ENCODE assay signal across 24 cellular contexts in the genomic region with DNA sequence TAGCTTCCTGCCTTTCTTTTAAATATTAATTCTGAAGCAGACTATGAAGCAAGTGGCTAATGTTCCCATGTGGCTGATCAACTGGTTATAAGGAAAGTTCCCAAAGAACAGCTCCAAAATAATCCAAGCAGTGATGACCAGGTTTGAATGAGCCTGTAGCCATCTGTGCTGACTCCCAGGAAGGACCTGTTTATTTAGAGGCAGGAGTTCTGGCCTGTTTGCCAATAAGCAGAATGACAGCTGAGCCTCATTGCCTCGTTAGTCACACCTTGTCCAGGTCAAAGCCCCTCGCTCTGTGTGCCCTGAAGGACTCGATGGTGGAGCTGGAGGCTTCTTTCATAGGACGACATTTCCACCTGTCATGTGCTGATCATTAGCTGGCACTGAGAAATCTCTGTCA.
"Had no signal": no experiment of that assay in that cellular context is flagged by ENCODE, and none has a peak within 500 bp of the region (broad histone marks: within the 10 kb centered on the region; RNA-seq: fewer than 3 reads in every experiment).

No MANE protein-coding gene starts in this region.

- DNase-seq: activated CD4-positive, alpha-beta memory T cell treated with anti-CD3 and anti-CD28 coated beads for 36 hours; activated CD4-positive, alpha-beta T cell treated with anti-CD3 and anti-CD28 coated beads for 36 hours; activated CD4-positive, alpha-beta T cell treated with anti-CD3 and anti-CD28 coated beads, Interleukin-2, amount 10 ng/mL, durations not matched to agents 24 days and 14 days; activated CD4-positive, CD25-positive, alpha-beta regulatory T cell; activated CD4-positive, CD25-positive, alpha-beta regulatory T cell treated with anti-CD3 and anti-CD28 coated beads, Interleukin-2, amount 50 U/mL, for 72 hours; activated CD8-positive, alpha-beta memory T cell treated with anti-CD3 and anti-CD28 coated beads, Interleukin-2, amount 10 ng/mL, durations not matched to agents 7 days and 5 days; activated CD8-positive, alpha-beta memory T cell treated with anti-CD3 and anti-CD28 coated beads, Interleukin-2, amount 50 U/mL, for 4 hours; activated CD8-positive, alpha-beta T cell treated with anti-CD3 and anti-CD28 coated beads, Interleukin-2, amount 10 ng/mL, durations not matched to agents 7 days and 5 days; activated effector memory CD4-positive, alpha-beta T cell treated with anti-CD3 and anti-CD28 coated beads, Interleukin-2, amount 50 U/mL, for 16 hours; activated naive CD4-positive, alpha-beta T cell treated with anti-CD3 and anti-CD28 coated beads, Interleukin-2, amount 10 ng/mL, durations not matched to agents 7 days and 5 days; activated naive CD8-positive, alpha-beta T cell treated with anti-CD3 and anti-CD28 coated beads, Interleukin-2, amount 10 ng/mL, durations not matched to agents 7 days and 5 days; activated T-cell treated with anti-CD3 and anti-CD28 coated beads, Interleukin-2, amount 50 U/mL, for 1 hour; activated T-cell treated with anti-CD3 and anti-CD28 coated beads, Interleukin-2, amount 50 U/mL, for 48 hours; brain microvascular endothelial cell; dorsolateral prefrontal cortex; effector memory CD4-positive, alpha-beta T cell; endodermal cell; foreskin fibroblast; head of caudate nucleus; T-helper 2 cell had no signal

- H3K27ac ChIP-seq: ascending aorta, brain microvascular endothelial cell, coronary artery had no signal

- ATAC-seq: activated CD4-positive, alpha-beta T cell treated with anti-CD3 and anti-CD28 coated beads for 36 hours; activated CD8-positive, alpha-beta memory T cell treated with anti-CD3 and anti-CD28 coated beads, Interleukin-2, amount 10 ng/mL, durations not matched to agents 7 days and 5 days; activated CD8-positive, alpha-beta T cell treated with anti-CD3 and anti-CD28 coated beads, Interleukin-2, amount 10 ng/mL, durations not matched to agents 7 days and 5 days; activated naive CD4-positive, alpha-beta T cell treated with anti-CD3 and anti-CD28 coated beads, Interleukin-2, amount 50 U/mL, for 72 hours; esophagus mucosa had no signal

- H3K36me3 ChIP-seq: ascending aorta, brain microvascular endothelial cell had no signal

- H3K27me3 ChIP-seq: ascending aorta, brain microvascular endothelial cell, dorsolateral prefrontal cortex had no signal

- H3K4me3 ChIP-seq: ascending aorta, coronary artery, dorsolateral prefrontal cortex had no signal

- H3K9me3 ChIP-seq: ascending aorta had no signal
